8 cellular contexts compared by ENCODE assay signal in genomic region chr20:3405696-3406358, GRCh38. TPM values are rescaled to one million over a fixed set of nuclear protein-coding genes. Genes with fewer than 3 reads are reported as not detected.
DNase-seq lines count a peak whose midpoint lies in the region; ATAC-seq and TF ChIP-seq lines count a peak whose summit lies in the region.

No MANE protein-coding gene starts in this region.

- no peak for TF ChIP-seq CTCF in gastrocnemius medialis (IDR thresholded peaks at IDR 0.05 in 4 of 5, conservative IDR thresholded peaks at IDR 0.05 in 1 of 5)

- H3K9me3 ChIP-seq in right cardiac atrium (ENCODE audit: control insufficient read depth, low read length) (no peaks in the 10 kb centered on the region), gastrocnemius medialis (no peaks in the 10 kb centered on the region)

- no peaks in the 10 kb centered on the region for H3K27me3 Mint-ChIP-seq in activated T-helper 17 cell treated with anti-CD3 and anti-CD28 coated beads, Interleukin-2, amount 50 U/mL, for 72 hours

- peaks cover 8% of the 10 kb centered on the region; the same call in 1 of the 2 replicates for H3K27me3 ChIP-seq in H7 (ENCODE audit: control insufficient read depth, insufficient read depth, low read length)
- no peaks in the 10 kb centered on the region for H3K27me3 ChIP-seq in right cardiac atrium (ENCODE audit: control insufficient read depth, insufficient read depth)
- H3K27me3 ChIP-seq in gastrocnemius medialis = no peaks in the 10 kb centered on the region

- no peak for DNase-seq in H7
- no peak for DNase-seq in right cardiac atrium
- DNase-seq in gastrocnemius medialis = no peak
- DNase-seq in ACHN = no peak
- DNase-seq in COLO829 (ENCODE audit: low spot score) = no peak
- DNase-seq in GM03348 (ENCODE audit: low spot score) = no peak

- H3K27ac Mint-ChIP-seq in activated T-helper 17 cell treated with anti-CD3 and anti-CD28 coated beads, Interleukin-2, amount 50 U/mL, for 72 hours = no peak overlapping the region

- peak overlapping the region; percentile 99 for H3K4me3 Mint-ChIP-seq in activated T-helper 17 cell treated with anti-CD3 and anti-CD28 coated beads, Interleukin-2, amount 50 U/mL, for 72 hours

- TF ChIP-seq POLR2A in gastrocnemius medialis (IDR thresholded peaks at IDR 0.05) = no peak

- H3K4me1 ChIP-seq in right cardiac atrium (ENCODE audit: control insufficient read depth, insufficient read depth, low read length) (no peaks in the 10 kb centered on the region), gastrocnemius medialis (peaks cover 9 to 15% of the 10 kb centered on the region in 2 donors)

- in situ Hi-C loops in gastrocnemius medialis (cut with MboI; ENCODE audit: low sequenced_read_pairs in 4 of 4) = no loop called here
- in situ Hi-C loops in ACHN (cut with HindIII; ENCODE audit: low pct_ligation_motif_present, low pct_unique_long_range_greater_than_20kb, low sequenced_read_pairs) = no loop called here

- H3K36me3 ChIP-seq in H7 (replicated peaks; ENCODE audit: control insufficient read depth, insufficient read depth, low read length) = no peaks in the 10 kb centered on the region
- H3K36me3 ChIP-seq in gastrocnemius medialis = no peaks in the 10 kb centered on the region

- peaks cover 22% of the 10 kb centered on the region for H3K4me1 Mint-ChIP-seq in activated T-helper 17 cell treated with anti-CD3 and anti-CD28 coated beads, Interleukin-2, amount 50 U/mL, for 72 hours

- H3K9me3 Mint-ChIP-seq in activated T-helper 17 cell treated with anti-CD3 and anti-CD28 coated beads, Interleukin-2, amount 50 U/mL, for 72 hours = no peaks in the 10 kb centered on the region

- H3K4me3 ChIP-seq in H7 (ENCODE audit: insufficient read depth, low read depth, low read length) = peak overlapping the region; percentile 76; the same call in 1 of the 2 replicates
- H3K4me3 ChIP-seq in right cardiac atrium (ENCODE audit: low read length) = peak overlapping the region; percentile 99
- peak overlapping the region; percentile 68 to 86 (median 78) for H3K4me3 ChIP-seq in gastrocnemius medialis

- intact Hi-C loops in right cardiac atrium (cut with DNase I) = no loop called here
- intact Hi-C loops in gastrocnemius medialis (cut with DNase I; ENCODE audit: low total_unique reads) = loop anchor here (5.0 to 10.0 kb wide), 5 partner anchors 251 to 1304 kb away; partner anchors contain the start of genes ADISSP, FASTKD5, PTPRA and SNRPB

- H3K36me3 Mint-ChIP-seq in activated T-helper 17 cell treated with anti-CD3 and anti-CD28 coated beads, Interleukin-2, amount 50 U/mL, for 72 hours (ENCODE audit: low read depth) = no peaks in the 10 kb centered on the region

- WGBS in right cardiac atrium = 29% methylated on average over 3 of the region's 3 CpGs

- ATAC-seq in activated T-helper 17 cell treated with anti-CD3 and anti-CD28 coated beads, Interleukin-2, amount 50 U/mL, for 72 hours (replicated peaks) = no peak
- ATAC-seq in right cardiac atrium (no peak), gastrocnemius medialis (no peak), HG02642 (IDR thresholded peaks at IDR 0.05; ENCODE audit: poor library complexity, unreplicated experiment) (no peak)

- no peak overlapping the region for H3K27ac ChIP-seq in right cardiac atrium (ENCODE audit: low read length)
- H3K27ac ChIP-seq in gastrocnemius medialis = peak overlapping the region; percentile 81 to 89 (median 83)

RNA-seq across cellular contexts. Expression of gene DNAAF9, which starts 1.6 kb away (rescaled TPM):
- total RNA-seq in H7 (2014; rRNA removed; shearing (Covaris generic)) = 3.3 and 5.3 TPM in 2 replicates
- 1 to 10 TPM; 3.0 to 3.3 TPM for total RNA-seq in activated T-helper 17 cell treated with anti-CD3 and anti-CD28 coated beads, Interleukin-2, amount 50 U/mL, for 72 hours
- total RNA-seq in right cardiac atrium (10 to 100 TPM; 15.3 to 18.9 (median 16.0) TPM), gastrocnemius medialis (10 to 100 TPM; 42.3 to 56.6 (median 46.3) TPM)
- 7.2 TPM for polyA plus RNA-seq in right cardiac atrium
